Comparison of ENCODE assay signal across 9 cellular contexts in genomic region chr3:117122609-117123008, GRCh38.
"Had no signal": no experiment of that assay in that cellular context is flagged by ENCODE, and none has a peak within 500 bp of the region (broad histone marks: within the 10 kb centered on the region; RNA-seq: fewer than 3 reads in every experiment).

No MANE protein-coding gene starts in this region.

- DNase-seq: GM23248, GOT3, H7, HFFc6, Karpas-422 had no signal

- H3K36me3 ChIP-seq: HAP-1 had no signal

- ATAC-seq: HCT116 had no signal

- H3K9me3 ChIP-seq: HAP-1 had no signal

- H3K27ac ChIP-seq: GM23248, HL-60, KMS-11 had no signal

- H2AFZ ChIP-seq: GM23248 had no signal

- H3K4me3 ChIP-seq: GM23248, HAP-1 had no signal

- H3K4me2 ChIP-seq: KMS-11 had no signal

- H3K9ac ChIP-seq: GM23248, KMS-11 had no signal
